ENCODE assay signal across 10 cellular contexts in the genomic region with DNA sequence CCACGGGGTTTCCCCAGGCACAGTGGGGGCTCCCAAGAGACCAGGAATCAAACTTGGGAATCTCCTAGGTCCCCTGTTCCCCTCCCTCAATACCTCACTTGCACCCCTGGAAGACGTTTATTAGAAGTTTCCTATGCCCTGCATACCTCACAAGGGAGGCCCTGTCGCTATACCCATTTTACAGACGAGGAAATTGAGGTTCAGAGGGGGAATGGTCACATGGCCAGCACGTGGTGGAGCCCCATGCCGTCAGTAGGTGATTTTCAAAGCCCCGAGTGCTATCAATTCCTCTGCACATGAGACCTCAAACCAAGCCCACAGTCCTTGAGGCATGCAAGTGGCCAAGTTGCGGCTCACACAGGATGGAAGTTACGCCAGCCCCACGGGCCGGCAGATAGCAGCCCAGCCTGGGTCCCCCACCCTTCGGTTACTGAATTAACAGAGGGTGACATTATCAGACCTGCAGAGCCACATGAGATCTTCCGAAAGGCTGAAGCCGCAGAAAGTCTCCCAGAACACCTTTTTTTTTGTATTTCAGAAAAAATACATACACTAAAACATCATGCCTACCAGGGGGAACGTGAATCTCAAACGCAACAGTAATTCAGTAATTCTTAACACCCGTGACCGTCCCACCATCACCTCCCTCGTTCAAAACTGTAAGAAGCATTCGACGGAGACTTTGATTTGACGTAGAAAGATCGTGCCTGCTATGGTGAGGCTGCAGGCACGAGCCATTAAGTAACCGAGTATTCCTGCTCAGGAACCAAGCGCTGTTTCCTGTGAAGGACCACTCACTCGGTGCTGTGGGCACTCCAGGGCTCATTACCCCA.
DNase-seq lines count a peak whose midpoint lies in the region; ATAC-seq and TF ChIP-seq lines count a peak whose summit lies in the region.
"Had no signal": no experiment of that assay in that cellular context is flagged by ENCODE, and none has a peak within 500 bp of the region (broad histone marks: within the 10 kb centered on the region; RNA-seq: fewer than 3 reads in every experiment).

No MANE protein-coding gene starts in this region.

- H3K27me3 Mint-ChIP-seq in WTC11 (ENCODE audit: low read depth) (no peaks in the 10 kb centered on the region), immature natural killer cell (ENCODE audit: low read depth in 3 of 3) (peaks cover 15 to 23% (median 18%) of the 10 kb centered on the region in 3 donors)

- no peaks in the 10 kb centered on the region for H3K9me3 Mint-ChIP-seq in WTC11
- no peaks in the 10 kb centered on the region for H3K9me3 Mint-ChIP-seq in immature natural killer cell

- POLR2A ChIA-PET in WTC11 (lab: Charles Lee) = no interaction called here

- DNase-seq in AG09309 (ENCODE audit: low read depth) = no peak
- DNase-seq in WTC11 (ENCODE audit: low spot score) = no peak
- DNase-seq in immature natural killer cell = peak; percentile 95
- DNase-seq in central memory CD4-positive, alpha-beta T cell = no peak
- DNase-seq in NCI-H1436 (lab: John Stamatoyannopoulos, UW) = no peak
- DNase-seq in GM03348 (ENCODE audit: low spot score) = no peak
- DNase-seq: T-helper 1 cell had no signal

- TF ChIP-seq CTCF in AG09309 (IDR thresholded peaks at IDR 0.05; ENCODE audit: control insufficient read depth, insufficient read depth, low read depth, low read length, missing control alignments) (no peak), WTC11 (IDR thresholded peaks at IDR 0.05) (no peak)

- peaks cover 3% of the 10 kb centered on the region; the same call in 1 of the 2 replicates for H3K4me1 Mint-ChIP-seq in WTC11
- peaks cover 45 to 48% of the 10 kb centered on the region in 2 donors for H3K4me1 Mint-ChIP-seq in immature natural killer cell

- peak overlapping the region in 20 of 21 experiments; percentile 36 to 96 (median 84) for H3K27ac ChIP-seq in skin epidermis
- H3K27ac ChIP-seq: HL-60 had no signal

- H3K36me3 Mint-ChIP-seq in WTC11 (peaks cover 38% of the 10 kb centered on the region), immature natural killer cell (peaks cover 21 to 58% (median 38%) of the 10 kb centered on the region in 3 donors)

- H3K27ac Mint-ChIP-seq in WTC11 = peak overlapping the region; percentile 49
- H3K27ac Mint-ChIP-seq in immature natural killer cell = peak overlapping the region; percentile 55 to 97 (median 90)

- H3K4me3 Mint-ChIP-seq in WTC11 = no peak overlapping the region
- peak overlapping the region; percentile 65 to 77 (median 71) for H3K4me3 Mint-ChIP-seq in immature natural killer cell

- CTCF ChIA-PET in WTC11 (lab: Charles Lee) = interaction anchor here (0.8 kb wide), 1 partner anchor 24 kb away, joined by 3 read pairs; no protein-coding TSS in a partner anchor

- ATAC-seq in WTC11 (no peak), HG03280 (IDR thresholded peaks at IDR 0.05; ENCODE audit: unreplicated experiment) (no peak)

- H3K4me3 ChIP-seq in AG09309 (ENCODE audit: control insufficient read depth, low read depth, low read length) (peak overlapping the region; percentile 2; the same call in 1 of the 2 replicates), skin epidermis (no peak overlapping the region)

TF ChIP-seq in WTC11, 78 proteins besides CTCF, POLR2A, EP300 and RAD21:
- TF ChIP-seq, protein P1, sequence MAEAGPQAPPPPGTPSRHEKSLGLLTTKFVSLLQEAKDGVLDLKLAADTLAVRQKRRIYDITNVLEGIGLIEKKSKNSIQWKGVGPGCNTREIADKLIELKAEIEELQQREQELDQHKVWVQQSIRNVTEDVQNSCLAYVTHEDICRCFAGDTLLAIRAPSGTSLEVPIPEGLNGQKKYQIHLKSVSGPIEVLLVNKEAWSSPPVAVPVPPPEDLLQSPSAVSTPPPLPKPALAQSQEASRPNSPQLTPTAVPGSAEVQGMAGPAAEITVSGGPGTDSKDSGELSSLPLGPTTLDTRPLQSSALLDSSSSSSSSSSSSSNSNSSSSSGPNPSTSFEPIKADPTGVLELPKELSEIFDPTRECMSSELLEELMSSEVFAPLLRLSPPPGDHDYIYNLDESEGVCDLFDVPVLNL (CRISPR knock-in tag; IDR thresholded peaks at IDR 0.05; ENCODE audit: borderline replicate concordance, low read depth) = no peak
- TF ChIP-seq CBFB (CRISPR knock-in tag; IDR thresholded peaks at IDR 0.05; ENCODE audit: low read depth) = no peak

Comparison
In these comparisons a context has a peak if more than half of its experiments do, and no peak if none do; other contexts are left out.
1. DNase-seq: peak in immature natural killer cell (3 of 3); none in AG09309 (single experiment), WTC11 (single experiment), central memory CD4-positive, alpha-beta T cell (single experiment), NCI-H1436 (single experiment) and GM03348 (single experiment).